1 cellular context compared by ENCODE assay signal in the genomic region with DNA sequence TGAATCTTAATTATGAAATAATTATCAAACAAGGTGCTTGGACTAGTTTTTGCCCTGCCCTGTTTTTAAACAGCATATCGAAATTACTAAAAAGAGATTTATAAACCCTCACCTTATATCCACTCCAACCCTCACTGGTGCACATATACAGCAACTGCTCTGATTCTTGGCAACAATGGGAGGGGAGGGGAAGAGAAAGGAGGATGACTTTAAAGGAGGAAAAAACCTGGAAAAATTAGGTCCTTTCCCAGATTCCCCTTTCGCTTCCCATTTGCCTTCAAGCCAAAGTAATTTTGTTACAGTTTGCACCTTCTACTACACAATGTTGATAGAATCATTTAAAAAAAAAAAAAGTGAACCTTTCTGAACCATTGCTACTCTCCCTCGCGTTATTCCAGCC.
TF ChIP-seq lines count a peak whose summit lies in the region.

No MANE protein-coding gene starts in this region.

TF ChIP-seq in H1, 55 proteins besides CTCF, POLR2A, EP300 and RAD21:
- TF ChIP-seq KDM1A (IDR thresholded peaks at IDR 0.05; ENCODE audit: borderline replicate concordance, low read length) (no peak), SIRT6 (IDR thresholded peaks at IDR 0.05; ENCODE audit: low read length) (no peak), CHD2 (IDR thresholded peaks at IDR 0.05; ENCODE audit: low read length) (no peak), ZNF274 (IDR thresholded peaks at IDR 0.05; ENCODE audit: borderline replicate concordance, extremely low read depth, low read length) (no peak), TBP (IDR thresholded peaks at IDR 0.05; ENCODE audit: low read depth, low read length) (no peak), CHD1 (IDR thresholded peaks at IDR 0.05; ENCODE audit: low read depth, low read length) (no peak), GABPA (IDR thresholded peaks at IDR 0.05; ENCODE audit: borderline replicate concordance, insufficient read depth, low read length) (no peak), KDM4A (IDR thresholded peaks at IDR 0.05; ENCODE audit: low read depth, low read length, severe bottlenecking) (no peak), GTF2F1 (IDR thresholded peaks at IDR 0.05; ENCODE audit: borderline replicate concordance, low read depth, low read length) (no peak), ASH2L (IDR thresholded peaks at IDR 0.05; ENCODE audit: low read length) (no peak), NANOG (IDR thresholded peaks at IDR 0.05; ENCODE audit: insufficient read depth, low read depth, low read length, poor library complexity, severe bottlenecking) (no peak), BACH1 (IDR thresholded peaks at IDR 0.05; ENCODE audit: low read length) (no peak), TAF1 (IDR thresholded peaks at IDR 0.05; ENCODE audit: low read depth, low read length) (no peak), CREB1 (IDR thresholded peaks at IDR 0.05) (no peak)
- TF ChIP-seq, protein P1, sequence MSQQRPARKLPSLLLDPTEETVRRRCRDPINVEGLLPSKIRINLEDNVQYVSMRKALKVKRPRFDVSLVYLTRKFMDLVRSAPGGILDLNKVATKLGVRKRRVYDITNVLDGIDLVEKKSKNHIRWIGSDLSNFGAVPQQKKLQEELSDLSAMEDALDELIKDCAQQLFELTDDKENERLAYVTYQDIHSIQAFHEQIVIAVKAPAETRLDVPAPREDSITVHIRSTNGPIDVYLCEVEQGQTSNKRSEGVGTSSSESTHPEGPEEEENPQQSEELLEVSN (IDR thresholded peaks at IDR 0.05): no peak
